ENCODE assay signal across 11 cellular contexts in the genomic region with DNA sequence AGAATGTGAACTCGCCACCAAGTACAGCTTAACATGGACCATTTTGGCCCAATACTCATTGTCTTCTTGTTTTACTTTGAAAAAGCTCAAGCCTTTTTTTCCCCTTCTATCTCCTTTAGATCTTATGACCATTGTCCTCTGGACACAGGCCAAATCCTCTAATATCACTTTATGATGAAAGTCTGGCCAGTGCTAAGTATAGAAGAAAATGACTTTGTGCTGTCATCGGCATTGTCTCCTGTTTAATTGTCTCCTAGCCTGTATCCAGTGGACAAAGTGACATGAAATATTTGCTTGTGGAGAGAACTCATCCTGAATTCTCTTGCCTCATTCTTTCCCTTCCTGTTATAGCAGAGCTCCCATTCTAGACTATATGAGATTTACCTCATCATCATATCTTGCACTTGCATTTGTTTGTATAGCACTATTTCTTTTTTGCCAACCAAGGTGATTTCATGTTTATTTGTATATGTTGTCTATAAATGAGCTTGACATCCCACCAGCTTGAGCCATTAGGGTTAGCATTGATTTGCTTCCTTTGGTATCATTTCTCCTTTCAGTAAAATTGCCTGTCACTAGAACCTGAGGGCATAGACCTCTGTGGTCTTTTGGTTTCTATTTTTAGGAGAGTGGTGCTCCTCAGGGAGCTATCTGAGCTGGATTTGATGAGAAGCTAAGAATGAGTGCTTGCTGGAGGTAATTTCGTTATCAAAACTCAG. TPM values are rescaled to one million over a fixed set of nuclear protein-coding genes. Genes with fewer than 3 reads are reported as not detected.
DNase-seq lines count a peak whose midpoint lies in the region; ATAC-seq lines count a peak whose summit lies in the region.
"Had no signal": no experiment of that assay in that cellular context is flagged by ENCODE, and none has a peak within 500 bp of the region (broad histone marks: within the 10 kb centered on the region; RNA-seq: fewer than 3 reads in every experiment).

No MANE protein-coding gene starts in this region.

- H3K4me1 Mint-ChIP-seq in activated naive CD8-positive, alpha-beta T cell treated with anti-CD3 and anti-CD28 coated beads, Interleukin-2, amount 50 U/mL, for 24 hours, result peaks cover 98% of the 10 kb centered on the region
- H3K4me1 Mint-ChIP-seq in stimulated activated naive CD8-positive, alpha-beta T cell treated with anti-CD3 and anti-CD28 coated beads, Interleukin-15, amount 100 ng/mL, for 72 hours, result peaks cover 84% of the 10 kb centered on the region

- peak overlapping the region; percentile 93 for H3K27ac Mint-ChIP-seq in activated naive CD8-positive, alpha-beta T cell treated with anti-CD3 and anti-CD28 coated beads, Interleukin-2, amount 50 U/mL, for 24 hours
- peak overlapping the region in 1 of 2 donors; percentile 97 for H3K27ac Mint-ChIP-seq in stimulated activated naive CD8-positive, alpha-beta T cell treated with anti-CD3 and anti-CD28 coated beads, Interleukin-15, amount 100 ng/mL, for 72 hours

- peak overlapping the region; percentile 12 for H3K4me3 Mint-ChIP-seq in activated naive CD8-positive, alpha-beta T cell treated with anti-CD3 and anti-CD28 coated beads, Interleukin-2, amount 50 U/mL, for 24 hours
- H3K4me3 Mint-ChIP-seq in stimulated activated naive CD8-positive, alpha-beta T cell treated with anti-CD3 and anti-CD28 coated beads, Interleukin-15, amount 100 ng/mL, for 72 hours, result peak overlapping the region; percentile 54 to 85

- peaks cover 3% of the 10 kb centered on the region for H3K4me1 ChIP-seq in right cardiac atrium (ENCODE audit: control insufficient read depth, insufficient read depth, low read length)

- no peaks in the 10 kb centered on the region for H3K9me3 ChIP-seq in right cardiac atrium (ENCODE audit: control insufficient read depth, low read length)
- H3K9me3 ChIP-seq: thoracic aorta had no signal

- ATAC-seq in Right ventricle myocardium superior (ENCODE audit: poor library complexity) (peak; percentile 31), right cardiac atrium (no peak), GM21529 (IDR thresholded peaks at IDR 0.05; ENCODE audit: unreplicated experiment) (no peak), sciatic nerve (no peak)
- ATAC-seq in activated naive CD8-positive, alpha-beta T cell treated with anti-CD3 and anti-CD28 coated beads, Interleukin-2, amount 50 U/mL, for 24 hours, result no peak
- ATAC-seq in stimulated activated naive CD8-positive, alpha-beta T cell treated with anti-CD3 and anti-CD28 coated beads, Interleukin-15, amount 100 ng/mL, for 72 hours, result no peak

- no peaks in the 10 kb centered on the region for H3K27me3 ChIP-seq in right cardiac atrium (ENCODE audit: control insufficient read depth, insufficient read depth)

- H3K36me3 Mint-ChIP-seq in activated naive CD8-positive, alpha-beta T cell treated with anti-CD3 and anti-CD28 coated beads, Interleukin-2, amount 50 U/mL, for 24 hours (ENCODE audit: low read depth), result peaks cover 3% of the 10 kb centered on the region

- H3K27me3 Mint-ChIP-seq in activated naive CD8-positive, alpha-beta T cell treated with anti-CD3 and anti-CD28 coated beads, Interleukin-2, amount 50 U/mL, for 24 hours, result no peaks in the 10 kb centered on the region
- H3K27me3 Mint-ChIP-seq in stimulated activated naive CD8-positive, alpha-beta T cell treated with anti-CD3 and anti-CD28 coated beads, Interleukin-15, amount 100 ng/mL, for 72 hours, result no peaks in the 10 kb centered on the region

- no peak overlapping the region for H3K4me3 ChIP-seq in right cardiac atrium (ENCODE audit: low read length)
- H3K4me3 ChIP-seq: thoracic aorta had no signal

- no peak overlapping the region for H3K27ac ChIP-seq in right cardiac atrium (ENCODE audit: low read length)
- H3K27ac ChIP-seq: C4-2B, thoracic aorta had no signal

- intact Hi-C loops in Right ventricle myocardium superior (cut with DNase I), result loop anchor here (10.0 kb wide), 1 partner anchor 58 kb away; no protein-coding TSS in a partner anchor
- intact Hi-C loops in right cardiac atrium (cut with DNase I), result loop anchor here in 1 of 4 donors (5.0 kb wide), 1 partner anchor 65 kb away; no protein-coding TSS in a partner anchor
- intact Hi-C loops in sciatic nerve (cut with DNase I), result no loop called here

- WGBS in right cardiac atrium, result 60% methylated on average over 3 of the region's 3 CpGs

- no peaks in the 10 kb centered on the region for H3K9me3 Mint-ChIP-seq in activated naive CD8-positive, alpha-beta T cell treated with anti-CD3 and anti-CD28 coated beads, Interleukin-2, amount 50 U/mL, for 24 hours
- no peaks in the 10 kb centered on the region for H3K9me3 Mint-ChIP-seq in stimulated activated naive CD8-positive, alpha-beta T cell treated with anti-CD3 and anti-CD28 coated beads, Interleukin-15, amount 100 ng/mL, for 72 hours

- DNase-seq in Right ventricle myocardium superior, result no peak
- DNase-seq in right cardiac atrium, result no peak
- DNase-seq in NAMALWA (ENCODE audit: low spot score), result peak; percentile 65
- DNase-seq in activated naive CD8-positive, alpha-beta T cell treated with anti-CD3 and anti-CD28 coated beads, Interleukin-2, amount 50 U/mL, for 24 hours, result no peak
- DNase-seq in stimulated activated naive CD8-positive, alpha-beta T cell treated with anti-CD3 and anti-CD28 coated beads, Interleukin-15, amount 100 ng/mL, for 72 hours, result no peak
- no peak for DNase-seq in sciatic nerve (ENCODE audit: low spot score)
- DNase-seq in stimulated activated CD4-positive, alpha-beta T cell treated with anti-CD3 and anti-CD28 coated beads, Interleukin-4, amount 100 ng/mL, for 1 hour, result no peak
- DNase-seq: posterior cingulate gyrus had no signal

RNA-seq across cellular contexts. Expression of a gene that starts 18.8 kb away (rescaled TPM):
- total RNA-seq in Right ventricle myocardium superior (13.6 TPM), right cardiac atrium (1 to 10 TPM; 4.1 to 5.9 (median 4.5) TPM), sciatic nerve (14.6 TPM)
- 2.7 TPM for polyA plus RNA-seq in right cardiac atrium
